Comparison of ENCODE assay signal across 16 cellular contexts in the genomic region with DNA sequence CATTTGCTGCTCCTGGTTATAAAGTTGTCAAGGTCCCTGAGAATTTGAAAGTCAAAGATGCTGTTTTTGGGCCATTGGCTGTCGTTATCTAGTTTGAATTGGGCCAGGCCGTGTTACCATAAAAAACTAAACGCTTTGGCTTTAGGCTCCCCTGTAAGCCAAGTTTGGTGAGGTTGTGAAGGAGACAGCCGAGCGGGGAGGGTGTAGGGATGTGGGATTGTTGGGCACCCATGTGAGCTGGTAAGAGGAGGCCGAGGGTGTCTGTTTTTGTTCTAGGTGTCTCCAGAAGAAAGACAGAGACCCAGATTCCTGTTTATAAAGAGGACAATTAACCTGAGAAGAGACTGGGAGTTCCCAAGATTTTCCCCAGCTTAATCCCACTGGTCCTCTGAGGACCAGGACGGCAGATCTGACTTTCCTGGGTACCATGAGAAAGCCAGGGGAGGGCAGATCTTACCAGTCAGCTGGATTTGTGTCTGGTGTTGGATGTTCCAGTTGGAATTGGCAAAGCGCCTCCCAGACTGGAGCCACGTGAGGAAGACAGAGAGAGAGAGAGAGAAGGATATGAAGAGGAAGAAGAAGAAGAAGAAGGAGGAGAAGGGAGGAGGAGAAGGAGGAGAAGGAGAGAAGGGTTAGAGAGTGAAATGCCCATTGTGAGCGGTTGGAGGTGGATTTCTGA. TPM values are rescaled to one million over a fixed set of nuclear protein-coding genes. Genes with fewer than 3 reads are reported as not detected.
"Had no signal": no experiment of that assay in that cellular context is flagged by ENCODE, and none has a peak within 500 bp of the region (broad histone marks: within the 10 kb centered on the region; RNA-seq: fewer than 3 reads in every experiment).

No MANE protein-coding gene starts in this region.

- H3K9me3 Mint-ChIP-seq: activated T-cell treated with anti-CD3 and anti-CD28 coated beads, Interleukin-2, amount 50 U/mL, for 24 hours; immature natural killer cell; naive thymus-derived CD8-positive, alpha-beta T cell; stimulated activated naive CD8-positive, alpha-beta T cell treated with anti-CD3 and anti-CD28 coated beads, Interleukin-15, Interleukin-2, amounts not matched to agents 100 ng/mL and 50 ng/mL, for 24 hours; T-helper 2 cell treated with Interferon-gamma antibody and Interleukin-4, amounts not matched to agents 5 μg/mL and 100 μg/mL, for 36 hours had no signal

- H3K4me1 Mint-ChIP-seq: immature natural killer cell had no signal

- H3K4me1 ChIP-seq: prostate gland, sigmoid colon, upper lobe of left lung had no signal

- H3K27ac Mint-ChIP-seq: activated CD8-positive, alpha-beta memory T cell treated with anti-CD3 and anti-CD28 coated beads, Interleukin-2, amount 10 ng/mL, durations not matched to agents 7 days and 5 days; activated T-cell treated with anti-CD3 and anti-CD28 coated beads, Interleukin-2, amount 50 U/mL, for 24 hours; immature natural killer cell; stimulated activated naive CD8-positive, alpha-beta T cell treated with anti-CD3 and anti-CD28 coated beads, Interleukin-15, Interleukin-2, amounts not matched to agents 100 ng/mL and 50 ng/mL, for 24 hours; T-helper 2 cell treated with Interferon-gamma antibody and Interleukin-4, amounts not matched to agents 5 μg/mL and 100 μg/mL, for 36 hours had no signal

- H3K9me3 ChIP-seq: mucosa of descending colon, prostate gland, sigmoid colon, upper lobe of left lung had no signal

- H3K36me3 Mint-ChIP-seq: activated CD8-positive, alpha-beta memory T cell treated with anti-CD3 and anti-CD28 coated beads, Interleukin-2, amount 10 ng/mL, durations not matched to agents 7 days and 5 days; immature natural killer cell; naive thymus-derived CD8-positive, alpha-beta T cell had no signal

- H3K4me3 Mint-ChIP-seq: activated CD8-positive, alpha-beta memory T cell treated with anti-CD3 and anti-CD28 coated beads, Interleukin-2, amount 10 ng/mL, durations not matched to agents 7 days and 5 days; activated T-cell treated with anti-CD3 and anti-CD28 coated beads, Interleukin-2, amount 50 U/mL, for 24 hours; immature natural killer cell; naive thymus-derived CD8-positive, alpha-beta T cell; stimulated activated naive CD8-positive, alpha-beta T cell treated with anti-CD3 and anti-CD28 coated beads, Interleukin-15, Interleukin-2, amounts not matched to agents 100 ng/mL and 50 ng/mL, for 24 hours; T-helper 2 cell treated with Interferon-gamma antibody and Interleukin-4, amounts not matched to agents 5 μg/mL and 100 μg/mL, for 36 hours had no signal

- H3K36me3 ChIP-seq: prostate gland, sigmoid colon had no signal

- DNase-seq: activated CD8-positive, alpha-beta memory T cell treated with anti-CD3 and anti-CD28 coated beads, Interleukin-2, amount 10 ng/mL, durations not matched to agents 7 days and 5 days; activated T-cell treated with anti-CD3 and anti-CD28 coated beads, Interleukin-2, amount 50 U/mL, for 24 hours; effector CD8-positive, alpha-beta T cell; immature natural killer cell; left colon; mucosa of descending colon; naive thymus-derived CD8-positive, alpha-beta T cell; sigmoid colon; stimulated activated CD4-positive, alpha-beta T cell treated with anti-CD3 and anti-CD28 coated beads, Interleukin-4, amount 100 ng/mL, for 24 hours; SW 1271; upper lobe of left lung had no signal

- H3K27me3 ChIP-seq: upper lobe of left lung had no signal

- ATAC-seq: activated CD4-positive, CD25-positive, alpha-beta regulatory T cell treated with anti-CD3 and anti-CD28 coated beads, Interleukin-2, amount 50 U/mL, for 24 hours; activated CD8-positive, alpha-beta memory T cell treated with anti-CD3 and anti-CD28 coated beads, Interleukin-2, amount 10 ng/mL, durations not matched to agents 7 days and 5 days; left colon; mucosa of descending colon; naive thymus-derived CD8-positive, alpha-beta T cell had no signal

- H3K4me3 ChIP-seq: coronary artery, mucosa of descending colon, prostate gland, sigmoid colon, upper lobe of left lung had no signal

- H3K27ac ChIP-seq: coronary artery, prostate gland, sigmoid colon, upper lobe of left lung had no signal

RNA-seq across cellular contexts. Expression of gene TMEM255B, which starts 25.1 kb away (rescaled TPM):
- polyA plus RNA-seq: immature natural killer cell had no signal
